4 cellular contexts compared by ENCODE assay signal in genomic region chr2:138101718-138102117, GRCh38.
"Had no signal": no experiment of that assay in that cellular context is flagged by ENCODE, and none has a peak within 500 bp of the region (broad histone marks: within the 10 kb centered on the region; RNA-seq: fewer than 3 reads in every experiment).

No MANE protein-coding gene starts in this region.

- H3K27ac ChIP-seq: HL-60 had no signal

- DNase-seq: IMR-90, KBM-7 had no signal

- H3K4me3 ChIP-seq: K562 had no signal
